ENCODE assay signal across 8 cellular contexts in the genomic region with DNA sequence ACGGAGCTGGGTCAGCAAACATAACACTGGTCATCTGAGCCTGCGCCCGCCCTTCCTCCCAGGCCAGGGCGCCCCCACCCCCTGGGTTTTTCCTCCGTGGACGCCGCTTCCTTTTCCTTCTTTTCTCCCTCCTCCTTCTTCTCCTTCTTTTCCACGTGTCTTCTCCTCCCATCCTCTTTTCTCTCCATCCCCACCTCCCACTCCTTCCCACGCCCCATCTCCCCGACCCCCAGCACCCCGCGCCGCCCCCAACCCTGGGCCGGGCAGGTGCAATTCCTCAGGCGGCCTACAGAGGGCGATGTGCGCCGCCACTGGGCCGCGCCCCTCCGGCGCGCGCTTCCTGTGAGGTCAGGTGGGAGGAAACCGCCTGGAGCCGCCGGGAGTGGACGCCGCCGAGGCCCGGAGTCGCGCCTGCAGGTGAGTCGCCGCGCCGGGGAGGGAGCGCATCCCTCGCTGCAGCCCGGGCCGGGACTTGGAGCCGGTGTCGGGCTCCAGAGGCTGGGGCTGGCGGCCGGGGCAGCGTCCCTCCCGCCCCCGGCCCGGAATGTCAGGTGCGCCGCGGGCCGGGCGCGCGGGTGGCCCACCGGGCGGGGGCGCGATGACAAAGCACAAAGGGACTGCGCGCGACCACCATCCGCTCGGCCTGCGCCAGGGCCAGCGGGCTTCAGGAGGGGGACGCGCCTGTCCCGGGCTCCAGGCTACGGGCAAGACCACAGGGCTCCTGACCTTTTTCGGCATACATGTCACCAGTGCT. TPM values are rescaled to one million over a fixed set of nuclear protein-coding genes. Genes with fewer than 3 reads are reported as not detected.
DNase-seq lines count a peak whose midpoint lies in the region; ATAC-seq, FAIRE-seq and TF ChIP-seq lines count a peak whose summit lies in the region.

FAM241B (plus strand) TSS at position 351 of the 754 bp plus-strand sequence. CDS start 1,497 bp downstream, outside the sequence.

- H2AFZ ChIP-seq in astrocyte (ENCODE audit: low read depth, low read length): peak within 1 kb of the TSS; percentile 77

- H3K9me3 Mint-ChIP-seq in T-helper 1 cell treated with Interleukin-12 subunit alpha and Interleukin-12 subunit beta and Interleukin-4 antibody, amounts not matched to agents 30 μg/mL and 1 μg/mL, for 36 hours: no peaks in the 10 kb centered on the region
- H3K9me3 Mint-ChIP-seq in astrocyte (ENCODE audit: unreplicated experiment): peaks cover 3% of the 10 kb centered on the region

- H3K79me2 ChIP-seq in DOHH2 (ENCODE audit: control insufficient read depth, low read length) (no peaks in the 10 kb centered on the region), astrocyte (ENCODE audit: insufficient read depth, low read length) (no peaks in the 10 kb centered on the region)

- no peak within 1 kb of the TSS for H3K27ac Mint-ChIP-seq in T-helper 1 cell treated with Interleukin-12 subunit alpha and Interleukin-12 subunit beta and Interleukin-4 antibody, amounts not matched to agents 30 μg/mL and 1 μg/mL, for 36 hours
- H3K27ac Mint-ChIP-seq in astrocyte (ENCODE audit: unreplicated experiment): no peak within 1 kb of the TSS

- no peak for FAIRE-seq in astrocyte (lab: Jason Lieb, UNC)
- FAIRE-seq in small intestine (lab: Jason Lieb, UNC): no peak

- H3K4me1 Mint-ChIP-seq in T-helper 1 cell treated with Interleukin-12 subunit alpha and Interleukin-12 subunit beta and Interleukin-4 antibody, amounts not matched to agents 30 μg/mL and 1 μg/mL, for 36 hours (ENCODE audit: low read depth): no peaks in the 10 kb centered on the region
- H3K4me1 Mint-ChIP-seq in astrocyte (ENCODE audit: low read depth, unreplicated experiment): no peaks in the 10 kb centered on the region

- no peaks in the 10 kb centered on the region for H3K4me1 ChIP-seq in DOHH2 (ENCODE audit: control insufficient read depth, low read length)
- peaks cover 4% of the 10 kb centered on the region; the same call in 1 of the 2 replicates for H3K4me1 ChIP-seq in HUES48 (ENCODE audit: control insufficient read depth, insufficient read depth, low read length)
- no peaks in the 10 kb centered on the region for H3K4me1 ChIP-seq in astrocyte (ENCODE audit: insufficient read depth, low read length)
- H3K4me1 ChIP-seq in iPS-18a (ENCODE audit: control insufficient read depth, low read depth, low read length): no peaks in the 10 kb centered on the region
- peaks cover 0 to 2% of the 10 kb centered on the region in 2 donors for H3K4me1 ChIP-seq in small intestine (ENCODE audit: control insufficient read depth in 2 of 2, insufficient read depth in 1 of 2, low read depth in 1 of 2, low read length in 1 of 2)

- 1 to 7% (median 3%) methylated on average over 56 to 72 of the region's 72 CpGs for WGBS in small intestine, 3 donors

- H3F3A ChIP-seq in DOHH2 (ENCODE audit: control insufficient read depth, insufficient read depth): no peaks in the 10 kb centered on the region

- H4K20me1 ChIP-seq in DOHH2 (ENCODE audit: control insufficient read depth, insufficient read depth, low read depth, low read length) (no peaks in the 10 kb centered on the region), astrocyte (ENCODE audit: insufficient read depth, low read length) (no peaks in the 10 kb centered on the region)

- H3K27me3 ChIP-seq in DOHH2 (ENCODE audit: control insufficient read depth, low read length) (no peaks in the 10 kb centered on the region), HUES48 (ENCODE audit: control insufficient read depth, insufficient read depth, low read length) (peaks cover 25% of the 10 kb centered on the region), astrocyte (ENCODE audit: insufficient read depth, low read length) (peaks cover 2% of the 10 kb centered on the region), iPS-18a (ENCODE audit: control insufficient read depth, insufficient read depth, low read length) (peaks cover 22% of the 10 kb centered on the region), small intestine (ENCODE audit: control insufficient read depth in 2 of 2, insufficient read depth in 2 of 2, low read length in 2 of 2) (no peaks in the 10 kb centered on the region)

- H3K4me2 ChIP-seq in DOHH2 (ENCODE audit: low read length) (no peak within 1 kb of the TSS), astrocyte (ENCODE audit: low read length) (peak within 1 kb of the TSS; percentile 80)

- H3K9me3 ChIP-seq in DOHH2 (ENCODE audit: control insufficient read depth, insufficient read depth, low read length) (no peaks in the 10 kb centered on the region), HUES48 (ENCODE audit: control insufficient read depth, insufficient read depth, low read length) (no peaks in the 10 kb centered on the region), astrocyte (ENCODE audit: insufficient read depth, low read depth, low read length) (no peaks in the 10 kb centered on the region), iPS-18a (ENCODE audit: control insufficient read depth, low read depth, low read length) (no peaks in the 10 kb centered on the region), small intestine (ENCODE audit: control insufficient read depth, low read depth) (no peaks in the 10 kb centered on the region)

- no peaks in the 10 kb centered on the region for H3K36me3 Mint-ChIP-seq in T-helper 1 cell treated with Interleukin-12 subunit alpha and Interleukin-12 subunit beta and Interleukin-4 antibody, amounts not matched to agents 30 μg/mL and 1 μg/mL, for 36 hours (ENCODE audit: low read depth)
- peaks cover 9% of the 10 kb centered on the region for H3K36me3 Mint-ChIP-seq in astrocyte (ENCODE audit: low read depth, unreplicated experiment)

- H3K27me3 Mint-ChIP-seq in T-helper 1 cell treated with Interleukin-12 subunit alpha and Interleukin-12 subunit beta and Interleukin-4 antibody, amounts not matched to agents 30 μg/mL and 1 μg/mL, for 36 hours (ENCODE audit: low read depth): no peaks in the 10 kb centered on the region
- peaks cover 51% of the 10 kb centered on the region for H3K27me3 Mint-ChIP-seq in astrocyte (ENCODE audit: low read depth, unreplicated experiment)

- no peaks in the 10 kb centered on the region for H3K36me3 ChIP-seq in DOHH2 (ENCODE audit: control insufficient read depth, low read length)
- peaks cover 19% of the 10 kb centered on the region for H3K36me3 ChIP-seq in HUES48 (ENCODE audit: control insufficient read depth, insufficient read depth, low read length)
- no peaks in the 10 kb centered on the region for H3K36me3 ChIP-seq in astrocyte (ENCODE audit: insufficient read depth, low read length)
- H3K36me3 ChIP-seq in iPS-18a (ENCODE audit: control insufficient read depth, low read depth, low read length): peaks cover 17% of the 10 kb centered on the region
- no peaks in the 10 kb centered on the region for H3K36me3 ChIP-seq in small intestine (ENCODE audit: control insufficient read depth in 2 of 2, insufficient read depth in 2 of 2, low read length in 2 of 2)

- H3K27ac ChIP-seq in DOHH2 (ENCODE audit: low read depth, low read length) (no peak within 1 kb of the TSS), HUES48 (ENCODE audit: low read depth, low read length) (no peak within 1 kb of the TSS), astrocyte (ENCODE audit: low read depth, low read length) (no peak within 1 kb of the TSS), iPS-18a (ENCODE audit: low read length) (no peak within 1 kb of the TSS), small intestine (ENCODE audit: low read depth in 1 of 2, low read length in 1 of 2) (no peak within 1 kb of the TSS)

- DNase-seq in astrocyte (ENCODE audit: low read depth) (peak; percentile 16), small intestine (peak; percentile 73), MV-4-11 (lab: John Stamatoyannopoulos, UW) (no peak)

- no peaks in the 10 kb centered on the region for H3K9me2 ChIP-seq in DOHH2 (replicated peaks; ENCODE audit: control insufficient read depth, low read length)

- TF ChIP-seq CTCF in DOHH2 (IDR thresholded peaks at IDR 0.05; ENCODE audit: low read depth, low read length, poor library complexity, severe bottlenecking) (peak; percentile 72), astrocyte (IDR thresholded peaks at IDR 0.05; ENCODE audit: insufficient read depth, low read depth, low read length) (peak; percentile 26)

- H3K4me3 Mint-ChIP-seq in T-helper 1 cell treated with Interleukin-12 subunit alpha and Interleukin-12 subunit beta and Interleukin-4 antibody, amounts not matched to agents 30 μg/mL and 1 μg/mL, for 36 hours: peak within 1 kb of the TSS; percentile 69
- peak within 1 kb of the TSS; percentile 80 for H3K4me3 Mint-ChIP-seq in astrocyte (ENCODE audit: unreplicated experiment)

- peak within 1 kb of the TSS; percentile 80 for H3K9ac ChIP-seq in HUES48 (ENCODE audit: low read depth, low read length)
- H3K9ac ChIP-seq in astrocyte (ENCODE audit: low read length): peak within 1 kb of the TSS; percentile 48
- H3K9ac ChIP-seq in iPS-18a (ENCODE audit: low read length): peak within 1 kb of the TSS; percentile 68

- H3K4me3 ChIP-seq in DOHH2 (ENCODE audit: low read length): no peak within 1 kb of the TSS
- peak within 1 kb of the TSS; percentile 86 for H3K4me3 ChIP-seq in HUES48 (ENCODE audit: low read depth, low read length)
- H3K4me3 ChIP-seq in astrocyte (ENCODE audit: insufficient read depth, low read depth, low read length): peak within 1 kb of the TSS; percentile 44
- H3K4me3 ChIP-seq in iPS-18a (ENCODE audit: low read length): peak within 1 kb of the TSS; percentile 84
- H3K4me3 ChIP-seq in small intestine (ENCODE audit: low read depth in 1 of 2, low read length in 2 of 2): peak within 1 kb of the TSS; percentile 13 to 63

- ATAC-seq in GM21360 (IDR thresholded peaks at IDR 0.05; ENCODE audit: unreplicated experiment): no peak

RNA-seq across cellular contexts. Expression of gene FAM241B, which starts in this region (rescaled TPM):
- 3.1 and 4.4 TPM in 2 replicates for total RNA-seq in astrocyte
- 1 to 10 TPM; 1.3 to 6.7 (median 2.7) TPM for polyA plus RNA-seq in small intestine
